Comparison of ENCODE assay signal across 8 cellular contexts in genomic region chr11:67584881-67585873, GRCh38. TPM values are rescaled to one million over a fixed set of nuclear protein-coding genes. Genes with fewer than 3 reads are reported as not detected.
DNase-seq lines count a peak whose midpoint lies in the region; ATAC-seq, FAIRE-seq and TF ChIP-seq lines count a peak whose summit lies in the region.

No MANE protein-coding gene starts in this region.

- H2AFZ ChIP-seq in DND-41 (ENCODE audit: low read depth, low read length), result no peak overlapping the region
- H2AFZ ChIP-seq in OCI-LY3 (ENCODE audit: low read depth, low read length), result no peak overlapping the region

- peak overlapping the region; percentile 95 for H3K27ac Mint-ChIP-seq in progenitor cell of endocrine pancreas

- no peak for ATAC-seq in DND-41 (ENCODE audit: insufficient read depth, low read depth)

- no peak for FAIRE-seq in urothelium cell line (lab: Jason Lieb, UNC)

- TF ChIP-seq CTCF in DND-41 (IDR thresholded peaks at IDR 0.05; ENCODE audit: borderline replicate concordance, extremely low read depth, low read length, poor library complexity, severe bottlenecking) (no peak), OCI-LY3 (IDR thresholded peaks at IDR 0.05; ENCODE audit: low read depth, low read length) (no peak), epithelial cell of proximal tubule (conservative IDR thresholded peaks at IDR 0.05; ENCODE audit: low read depth, low read length) (no peak), progenitor cell of endocrine pancreas (IDR thresholded peaks at IDR 0.05; ENCODE audit: unreplicated experiment) (no peak)

- H3K4me3 ChIP-seq in DND-41 (ENCODE audit: low read depth in 1 of 2, low read length in 2 of 2), result peak overlapping the region; percentile 63 to 78; a peak in 3 of 4 replicates
- H3K4me3 ChIP-seq in OCI-LY3 (ENCODE audit: low read length), result peak overlapping the region; percentile 83
- H3K4me3 ChIP-seq in epithelial cell of proximal tubule (ENCODE audit: low read depth, low read length), result peak overlapping the region; percentile 69

- H3K4me2 ChIP-seq in DND-41 (ENCODE audit: insufficient read depth, low read length), result peak overlapping the region; percentile 66
- H3K4me2 ChIP-seq in OCI-LY3 (ENCODE audit: low read length), result peak overlapping the region; percentile 87

- H3K36me3 ChIP-seq in DND-41 (ENCODE audit: insufficient read depth, low read length), result peaks cover 47% of the 10 kb centered on the region
- H3K36me3 ChIP-seq in OCI-LY3 (replicated peaks; ENCODE audit: low read depth, low read length), result peaks cover 53% of the 10 kb centered on the region

- H4K20me1 ChIP-seq in DND-41 (ENCODE audit: insufficient read depth, low read length) (peaks cover 31% of the 10 kb centered on the region), OCI-LY3 (ENCODE audit: insufficient read depth, low read length) (peaks cover 12% of the 10 kb centered on the region)

- H3K27me3 Mint-ChIP-seq in progenitor cell of endocrine pancreas, result no peaks in the 10 kb centered on the region

- DNase-seq in DND-41 (peak; percentile 40), epithelial cell of proximal tubule (ENCODE audit: low read depth) (no peak), progenitor cell of endocrine pancreas (ENCODE audit: low spot score, unreplicated experiment) (no peak), urothelium cell line (ENCODE audit: low spot score) (no peak), amniotic stem cell (lab: John Stamatoyannopoulos, UW) (no peak), NOMO-1 treated with DMSO at 0.1 percent for 48 hours (lab: John Stamatoyannopoulos, UW; ENCODE audit: unreplicated experiment) (no peak), mucosa of gallbladder (ENCODE audit: low spot score) (no peak)

- H3K9me3 ChIP-seq in DND-41 (ENCODE audit: insufficient read depth, low read length, severe bottlenecking), result no peaks in the 10 kb centered on the region
- peaks cover 10% of the 10 kb centered on the region; the same call in 1 of the 2 replicates for H3K9me3 ChIP-seq in OCI-LY3 (ENCODE audit: insufficient read depth, low read length)

- H3K27ac ChIP-seq in DND-41 (ENCODE audit: low read length) (peak overlapping the region; percentile 91; the same call in 1 of the 2 replicates), OCI-LY3 (ENCODE audit: low read length) (peak overlapping the region; percentile 65)

- peaks cover 28% of the 10 kb centered on the region for H3K36me3 Mint-ChIP-seq in progenitor cell of endocrine pancreas (ENCODE audit: insufficient read depth)

- H3K4me1 Mint-ChIP-seq in progenitor cell of endocrine pancreas (ENCODE audit: low read depth), result peaks cover 46% of the 10 kb centered on the region

- peak overlapping the region; percentile 87 for H3K4me3 Mint-ChIP-seq in progenitor cell of endocrine pancreas (ENCODE audit: low read depth)

- peaks cover 34% of the 10 kb centered on the region for H3K4me1 ChIP-seq in DND-41 (ENCODE audit: insufficient read depth, low read length)
- peaks cover 66% of the 10 kb centered on the region for H3K4me1 ChIP-seq in OCI-LY3 (ENCODE audit: low read length)

- no peaks in the 10 kb centered on the region for H3K9me3 Mint-ChIP-seq in progenitor cell of endocrine pancreas (ENCODE audit: low read depth)

- H3K27me3 ChIP-seq in DND-41 (ENCODE audit: insufficient read depth, low read length, poor library complexity) (no peaks in the 10 kb centered on the region), OCI-LY3 (ENCODE audit: low read depth, low read length) (peaks cover 19% of the 10 kb centered on the region)

- H3K9ac ChIP-seq in DND-41 (ENCODE audit: low read depth, low read length) (peak overlapping the region; percentile 64), OCI-LY3 (ENCODE audit: low read length) (peak overlapping the region; percentile 86)

- H3K79me2 ChIP-seq in DND-41 (ENCODE audit: insufficient read depth, low read length) (peaks cover 39% of the 10 kb centered on the region), OCI-LY3 (ENCODE audit: low read length) (peaks cover 43% of the 10 kb centered on the region)

RNA-seq across cellular contexts. Expression of gene GSTP1, which starts 1.6 kb away (rescaled TPM):
- 2,620 and 3,355 TPM in 2 replicates for total RNA-seq in epithelial cell of proximal tubule
- 978 and 982 TPM in 2 replicates for total RNA-seq in progenitor cell of endocrine pancreas
- total RNA-seq in mucosa of gallbladder, result 1,142 TPM

RNA-seq across cellular contexts. Expression of gene NDUFV1, which starts 21.6 kb away (rescaled TPM):
- total RNA-seq in epithelial cell of proximal tubule (226 and 258 TPM in 2 replicates), progenitor cell of endocrine pancreas (137 and 150 TPM in 2 replicates), mucosa of gallbladder (202 TPM)

RNA-seq across cellular contexts. Expression of gene NUDT8, which starts 44.6 kb away (rescaled TPM):
- 23.4 and 29.3 TPM in 2 replicates for total RNA-seq in epithelial cell of proximal tubule
- total RNA-seq in progenitor cell of endocrine pancreas, result 5.1 and 6.3 TPM in 2 replicates
- 17.8 TPM for total RNA-seq in mucosa of gallbladder

RNA-seq across cellular contexts. Expression of gene TBX10, which starts 54.4 kb away (rescaled TPM):
- not detected in 2 replicates for total RNA-seq in epithelial cell of proximal tubule
- total RNA-seq in progenitor cell of endocrine pancreas, result not detected in 2 replicates
- total RNA-seq in mucosa of gallbladder, result 0.14 TPM
